ENCODE assay signal across 9 cellular contexts in genomic region chr1:226814751-226815496, GRCh38. TPM values are rescaled to one million over a fixed set of nuclear protein-coding genes. Genes with fewer than 3 reads are reported as not detected.
A peak's percentile ranks its signal among the peaks of the same experiment; 100 is the strongest.
DNase-seq lines count a peak whose midpoint lies in the region; ATAC-seq and FAIRE-seq lines count a peak whose summit lies in the region.
"Had no signal": no experiment of that assay in that cellular context is flagged by ENCODE, and none has a peak within 500 bp of the region (broad histone marks: within the 10 kb centered on the region; RNA-seq: fewer than 3 reads in every experiment).

No MANE protein-coding gene starts in this region.

- H3K27ac Mint-ChIP-seq in activated CD8-positive, alpha-beta T cell treated with anti-CD3 and anti-CD28 coated beads, Interleukin-2, amount 10 ng/mL, durations not matched to agents 7 days and 5 days, result no peak overlapping the region

- H3K27me3 Mint-ChIP-seq in activated CD8-positive, alpha-beta T cell treated with anti-CD3 and anti-CD28 coated beads, Interleukin-2, amount 10 ng/mL, durations not matched to agents 7 days and 5 days (ENCODE audit: low read depth), result peaks cover 2% of the 10 kb centered on the region

- H3K36me3 Mint-ChIP-seq in activated CD8-positive, alpha-beta T cell treated with anti-CD3 and anti-CD28 coated beads, Interleukin-2, amount 10 ng/mL, durations not matched to agents 7 days and 5 days (ENCODE audit: low read depth), result no peaks in the 10 kb centered on the region

- no peak overlapping the region for H3K4me3 Mint-ChIP-seq in activated CD8-positive, alpha-beta T cell treated with anti-CD3 and anti-CD28 coated beads, Interleukin-2, amount 10 ng/mL, durations not matched to agents 7 days and 5 days

- ATAC-seq in HG03025 (IDR thresholded peaks at IDR 0.05; ENCODE audit: low FRiP score, unreplicated experiment) (no peak), GM18873 (IDR thresholded peaks at IDR 0.05; ENCODE audit: low FRiP score, unreplicated experiment) (no peak)
- no peak for ATAC-seq in activated CD8-positive, alpha-beta T cell treated with anti-CD3 and anti-CD28 coated beads, Interleukin-2, amount 10 ng/mL, durations not matched to agents 7 days and 5 days

- FAIRE-seq in urothelium cell line (lab: Jason Lieb, UNC), result no peak
- FAIRE-seq: endometrium had no signal

- no peaks in the 10 kb centered on the region for H3K4me1 Mint-ChIP-seq in activated CD8-positive, alpha-beta T cell treated with anti-CD3 and anti-CD28 coated beads, Interleukin-2, amount 10 ng/mL, durations not matched to agents 7 days and 5 days (ENCODE audit: low read depth)

- DNase-seq in DMS79 (lab: John Stamatoyannopoulos, UW) (peak; percentile 99), NCI-H226 (peak; percentile 48), cerebellum (ENCODE audit: low spot score) (peak; percentile 64), lung microvascular endothelial cell (ENCODE audit: low read depth in 2 of 2) (peak; percentile 94 to 98), urothelium cell line (ENCODE audit: low spot score) (peak; percentile 78)
- no peak for DNase-seq in activated CD8-positive, alpha-beta T cell treated with anti-CD3 and anti-CD28 coated beads, Interleukin-2, amount 10 ng/mL, durations not matched to agents 7 days and 5 days

- no peaks in the 10 kb centered on the region for H3K9me3 Mint-ChIP-seq in activated CD8-positive, alpha-beta T cell treated with anti-CD3 and anti-CD28 coated beads, Interleukin-2, amount 10 ng/mL, durations not matched to agents 7 days and 5 days (ENCODE audit: insufficient read depth)

- POLR2A ChIA-PET in activated CD8-positive, alpha-beta T cell treated with anti-CD3 and anti-CD28 coated beads, Interleukin-2, amount 10 ng/mL, durations not matched to agents 7 days and 5 days (lab: Charles Lee), result no interaction called here

- CTCF ChIA-PET in activated CD8-positive, alpha-beta T cell treated with anti-CD3 and anti-CD28 coated beads, Interleukin-2, amount 10 ng/mL, durations not matched to agents 7 days and 5 days (lab: Charles Lee), result interaction anchor here (1.6 kb wide), 1 partner anchor 188 kb away, joined by 6 read pairs; no protein-coding TSS in a partner anchor

RNA-seq across cellular contexts. Expression of gene PSEN2, which starts 55.5 kb away (rescaled TPM):
- 23.0 TPM for total RNA-seq in cerebellum
- 36.4 and 104 TPM in 2 replicates for total RNA-seq in lung microvascular endothelial cell
- total RNA-seq in activated CD8-positive, alpha-beta T cell treated with anti-CD3 and anti-CD28 coated beads, Interleukin-2, amount 10 ng/mL, durations not matched to agents 7 days and 5 days, result 1 to 10 TPM; 3.0 to 3.6 TPM
